Comparison of ENCODE assay signal across 18 cellular contexts in the genomic region with DNA sequence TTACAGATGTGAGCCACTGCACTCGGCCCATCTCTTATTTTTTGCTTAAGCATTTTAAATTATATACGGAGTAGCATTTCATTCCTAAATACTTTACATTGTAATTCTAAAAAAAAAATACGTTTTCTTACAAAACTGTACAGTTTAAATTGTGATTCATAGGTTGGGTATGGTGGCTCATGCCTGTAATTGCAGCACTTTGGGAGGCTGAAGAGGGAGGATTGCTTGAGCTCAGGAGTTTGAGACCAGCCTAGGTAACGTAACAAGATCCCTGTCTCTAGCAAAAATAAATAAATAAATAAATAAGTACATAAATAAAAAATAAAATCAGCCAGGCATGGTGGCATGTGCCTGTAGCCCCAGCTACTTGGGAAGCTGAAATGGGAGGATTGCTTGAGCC. TPM values are rescaled to one million over a fixed set of nuclear protein-coding genes. Genes with fewer than 3 reads are reported as not detected.
DNase-seq lines count a peak whose midpoint lies in the region; ATAC-seq, FAIRE-seq and TF ChIP-seq lines count a peak whose summit lies in the region.
"Had no signal": no experiment of that assay in that cellular context is flagged by ENCODE, and none has a peak within 500 bp of the region (broad histone marks: within the 10 kb centered on the region; RNA-seq: fewer than 3 reads in every experiment).

No MANE protein-coding gene starts in this region.

- no peak overlapping the region for H2BK20ac ChIP-seq in IMR-90 (ENCODE audit: low read depth, low read length)

- H3K27ac ChIP-seq in SK-N-SH (ENCODE audit: low read depth in 2 of 2, low read length in 1 of 2), result no peak overlapping the region
- H3K27ac ChIP-seq in IMR-90 (ENCODE audit: insufficient read depth, low read length), result no peak overlapping the region
- H3K27ac ChIP-seq in K562 (ENCODE audit: extremely low read depth, low read depth, low read length), result no peak overlapping the region
- no peak overlapping the region for H3K27ac ChIP-seq in trophoblast cell (ENCODE audit: low read depth, low read length)
- H3K27ac ChIP-seq: 22Rv1, BLaER1, HL-60 had no signal

- H3K18ac ChIP-seq in IMR-90 (ENCODE audit: low read depth, low read length), result no peak overlapping the region
- no peak overlapping the region for H3K18ac ChIP-seq in trophoblast cell (ENCODE audit: low read length)

- H3K4ac ChIP-seq in IMR-90 (ENCODE audit: low read depth, low read length), result no peak overlapping the region
- no peak overlapping the region for H3K4ac ChIP-seq in trophoblast cell (ENCODE audit: low read depth, low read length)

- H3K9me1 ChIP-seq in IMR-90 (ENCODE audit: insufficient read depth, low read length) (no peaks in the 10 kb centered on the region), K562 (ENCODE audit: control insufficient read depth, insufficient read depth, low read length) (no peaks in the 10 kb centered on the region)

- intact Hi-C loops in IMR-90 (cut with micrococcal nuclease), result no loop called here
- intact Hi-C loops in K562 (cut with micrococcal nuclease), result no loop called here

- H3K27me3 ChIP-seq in SK-N-SH (ENCODE audit: insufficient read depth), result no peaks in the 10 kb centered on the region
- no peaks in the 10 kb centered on the region for H3K27me3 ChIP-seq in IMR-90 (ENCODE audit: control insufficient read depth, insufficient read depth, low read length)
- no peaks in the 10 kb centered on the region for H3K27me3 ChIP-seq in K562 (ENCODE audit: control insufficient read depth in 2 of 2, insufficient read depth in 2 of 2, low read length in 2 of 2)
- no peaks in the 10 kb centered on the region for H3K27me3 ChIP-seq in trophoblast cell (ENCODE audit: insufficient read depth, low read length)
- H3K27me3 ChIP-seq: BLaER1 had no signal

- no peak overlapping the region for H2BK120ac ChIP-seq in IMR-90 (ENCODE audit: low read depth, low read length)
- H2BK120ac ChIP-seq in trophoblast cell (ENCODE audit: insufficient read depth, low read length, poor library complexity), result no peak overlapping the region

- H4K12ac ChIP-seq in trophoblast cell (ENCODE audit: low read depth, low read length), result no peak overlapping the region

- TF ChIP-seq EP300 in SK-N-SH (IDR thresholded peaks at IDR 0.05; ENCODE audit: borderline replicate concordance in 1 of 2, low read depth in 1 of 2, low read length in 1 of 2), result no peak
- TF ChIP-seq EP300 in K562 (IDR thresholded peaks at IDR 0.05; ENCODE audit: low read length), result no peak

- no peak overlapping the region for H2BK5ac ChIP-seq in IMR-90 (ENCODE audit: low read depth, low read length, poor library complexity, severe bottlenecking)
- H2BK5ac ChIP-seq in trophoblast cell (ENCODE audit: low read depth, low read length, poor library complexity), result no peak overlapping the region

- ATAC-seq in SK-N-SH treated with all-trans-retinoic acid at 6 μM for 48 hours (0 out of 3 replicates have a peak, but pooled peaks have one; percentile 30), IMR-90 (ENCODE audit: low read depth) (no peak), K562 (peak; percentile 47; the same call in 2 of the 3 replicates), HG02759 (IDR thresholded peaks at IDR 0.05; ENCODE audit: unreplicated experiment) (no peak)
- ATAC-seq: GM12878, GM23338 had no signal

- TF ChIP-seq RAD21 in SK-N-SH (IDR thresholded peaks at IDR 0.05; ENCODE audit: low read length), result no peak
- TF ChIP-seq RAD21 in IMR-90 (IDR thresholded peaks at IDR 0.05; ENCODE audit: low read length), result no peak
- no peak for TF ChIP-seq RAD21 in K562 (CRISPR knock-in tag; conservative IDR thresholded peaks at IDR 0.05 in 1 of 2, IDR thresholded peaks at IDR 0.05 in 1 of 2)

- H2AK9ac ChIP-seq in IMR-90 (replicated peaks; ENCODE audit: low read depth, low read length, poor library complexity), result no peak overlapping the region

- no peaks in the 10 kb centered on the region for H4K20me1 ChIP-seq in SK-N-SH (ENCODE audit: insufficient read depth)
- H4K20me1 ChIP-seq in IMR-90 (ENCODE audit: insufficient read depth, low read length), result no peaks in the 10 kb centered on the region
- no peaks in the 10 kb centered on the region for H4K20me1 ChIP-seq in K562 (replicated peaks; ENCODE audit: control insufficient read depth, insufficient read depth, low read length)
- H4K20me1 ChIP-seq: BLaER1 had no signal

- 74% methylated on average over 4 of the region's 4 CpGs for WGBS in SK-N-SH (ENCODE audit: low lambda C conversion rate)
- no CpG with 5 or more reads among the region's 4 CpGs for WGBS in IMR-90 (ENCODE audit: extremely low coverage in 2 of 2, insufficient read length in 1 of 2), 2 experiments
- 56% methylated on average over 4 of the region's 4 CpGs for WGBS in K562 (ENCODE audit: insufficient coverage, low coverage, missing lambda C conversion rate)
- no CpG with 5 or more reads among the region's 4 CpGs for WGBS in trophoblast cell (ENCODE audit: extremely low coverage, insufficient coverage, insufficient read length)

- no TSS peak for BruUV-seq in IMR-90 (replicated peaks; lab: Mats Ljungman, UMichigan)
- BruUV-seq in K562 (replicated peaks; lab: Mats Ljungman, UMichigan), result no TSS peak

- H3K14ac ChIP-seq in IMR-90 (replicated peaks; ENCODE audit: low read depth, low read length) (no peak overlapping the region), trophoblast cell (ENCODE audit: low read length) (no peak overlapping the region)

- no peak overlapping the region for H2AFZ ChIP-seq in SK-N-SH (ENCODE audit: low read depth)
- no peak overlapping the region for H2AFZ ChIP-seq in IMR-90 (replicated peaks; ENCODE audit: low read length, poor library complexity)
- H2AFZ ChIP-seq in K562 (ENCODE audit: low read depth, low read length), result no peak overlapping the region
- no peak overlapping the region for H2AFZ ChIP-seq in trophoblast cell (ENCODE audit: insufficient read depth, low read length, poor library complexity)
- H2AFZ ChIP-seq: GM23338 had no signal

- no peak overlapping the region for H2BK12ac ChIP-seq in trophoblast cell (ENCODE audit: low read length)

- no peaks in the 10 kb centered on the region for H3K36me3 ChIP-seq in SK-N-SH (replicated peaks in 1 of 2; ENCODE audit: control insufficient read depth in 1 of 2, insufficient read depth in 2 of 2, low read length in 1 of 2)
- H3K36me3 ChIP-seq in IMR-90 (ENCODE audit: control insufficient read depth, insufficient read depth, low read length), result no peaks in the 10 kb centered on the region
- peaks cover 4% of the 10 kb centered on the region; the same call in 1 of the 3 replicates for H3K36me3 ChIP-seq in K562 (ENCODE audit: control insufficient read depth, insufficient read depth, low read length)
- peaks cover 0 to 2% of the 10 kb centered on the region in 2 experiments for H3K36me3 ChIP-seq in trophoblast cell (ENCODE audit: control insufficient read depth in 1 of 2, insufficient read depth in 2 of 2, low read length in 2 of 2)

- no peak overlapping the region for H4K5ac ChIP-seq in IMR-90 (ENCODE audit: low read depth, low read length)

- H3K23ac ChIP-seq in IMR-90 (ENCODE audit: low read depth, low read length), result no peak overlapping the region
- H3K23ac ChIP-seq in trophoblast cell (ENCODE audit: low read length), result no peak overlapping the region

- H2AK5ac ChIP-seq in IMR-90 (ENCODE audit: low read depth, low read length) (no peak overlapping the region), trophoblast cell (ENCODE audit: low read length) (no peak overlapping the region)

- H3K79me1 ChIP-seq in IMR-90 (ENCODE audit: low read depth in 1 of 2, low read length in 2 of 2), result peaks cover 13 to 40% of the 10 kb centered on the region in 2 experiments
- H3K79me1 ChIP-seq in trophoblast cell (ENCODE audit: low read length), result peaks cover 3% of the 10 kb centered on the region

- H3K4me3 ChIP-seq in SK-N-SH (ENCODE audit: low read depth in 2 of 2, low read length in 1 of 2) (no peak overlapping the region), IMR-90 (ENCODE audit: insufficient read depth, low read depth, low read length) (no peak overlapping the region), K562 (no peak overlapping the region), trophoblast cell (ENCODE audit: low read depth, low read length) (no peak overlapping the region)
- H3K4me3 ChIP-seq: BLaER1, GM12878, GM23338 had no signal

- H4K91ac ChIP-seq in IMR-90 (ENCODE audit: insufficient read depth, low read depth, low read length) (no peak overlapping the region), trophoblast cell (ENCODE audit: low read depth, low read length) (no peak overlapping the region)

- no peak overlapping the region for H2BK15ac ChIP-seq in IMR-90 (ENCODE audit: low read depth, low read length)

- no peak for FAIRE-seq in K562 (lab: Jason Lieb, UNC)
- FAIRE-seq: GM12878 had no signal

- H4K8ac ChIP-seq in IMR-90 (ENCODE audit: low read depth in 2 of 2, low read length in 2 of 2) (no peak overlapping the region), trophoblast cell (ENCODE audit: low read depth, low read length) (no peak overlapping the region)

- no peak overlapping the region for H3K56ac ChIP-seq in IMR-90 (ENCODE audit: extremely low read depth, insufficient read depth, low read length)

- no peaks in the 10 kb centered on the region for H3K9me3 ChIP-seq in SK-N-SH
- 0 out of 2 replicates have a peak, but pooled peaks cover 3% of the 10 kb centered on the region for H3K9me3 ChIP-seq in IMR-90 (ENCODE audit: control insufficient read depth, insufficient read depth, low read length)
- H3K9me3 ChIP-seq in K562 (replicated peaks; ENCODE audit: control insufficient read depth, insufficient read depth, low read depth, low read length), result no peaks in the 10 kb centered on the region
- peaks cover 1% of the 10 kb centered on the region for H3K9me3 ChIP-seq in trophoblast cell (ENCODE audit: insufficient read depth, low read depth, low read length)
- H3K9me3 ChIP-seq: Caco-2 had no signal

- peaks cover 8% of the 10 kb centered on the region for H3F3A ChIP-seq in SK-N-SH (replicated peaks; ENCODE audit: insufficient read depth)

- in situ Hi-C loops in IMR-90 (cut with MboI; ENCODE audit: low sequenced_read_pairs), result no loop called here
- in situ Hi-C loops in K562 (cut with MboI), result no loop called here

- CTCF ChIA-PET in SK-N-SH (lab: Yijun Ruan, JAX), result interaction anchor here (1.4 kb wide), 2 partner anchors 23 to 25 kb away, joined by 4 to 7 read pairs; no protein-coding TSS in a partner anchor
- CTCF ChIA-PET in IMR-90 (lab: Yijun Ruan, JAX), result no interaction called here
- CTCF ChIA-PET in K562 (lab: Yijun Ruan, JAX; ENCODE audit: low intra/inter-chr PET ratio), result no interaction called here

- dilution Hi-C loops in IMR-90 (cut with HindIII; ENCODE audit: low sequenced_read_pairs, unreplicated experiment), result no loop called here

- peaks cover 79% of the 10 kb centered on the region for H3K79me2 ChIP-seq in SK-N-SH (ENCODE audit: insufficient read depth)
- H3K79me2 ChIP-seq in K562 (ENCODE audit: control insufficient read depth, insufficient read depth, low read length), result peaks cover 81% of the 10 kb centered on the region
- H3K79me2 ChIP-seq in trophoblast cell (ENCODE audit: control insufficient read depth, insufficient read depth, low read length, poor library complexity), result no peaks in the 10 kb centered on the region

- POLR2A ChIA-PET in SK-N-SH (lab: Yijun Ruan, JAX), result no interaction called here
- POLR2A ChIA-PET in IMR-90 (lab: Charles Lee; ENCODE audit: unreplicated experiment), result no interaction called here
- POLR2A ChIA-PET in K562 (lab: Yijun Ruan, JAX), result interaction anchor here (1.5 kb wide), 1 partner anchor 16 kb away, joined by 5 read pairs; no protein-coding TSS in a partner anchor

- TF ChIP-seq POLR2A in IMR-90 (IDR thresholded peaks at IDR 0.05; ENCODE audit: low read depth, low read length) (no peak), K562 (conservative IDR thresholded peaks at IDR 0.05) (no peak)

- H3K9ac ChIP-seq in SK-N-SH (no peak overlapping the region), IMR-90 (ENCODE audit: low read depth, low read length) (no peak overlapping the region), K562 (ENCODE audit: insufficient read depth in 1 of 2, low read depth in 2 of 2, low read length in 2 of 2) (no peak overlapping the region), trophoblast cell (ENCODE audit: low read length) (no peak overlapping the region)
- H3K9ac ChIP-seq: BLaER1 had no signal

- H3K9me2 ChIP-seq in SK-N-SH, result no peaks in the 10 kb centered on the region

- H3K4me2 ChIP-seq in SK-N-SH (no peak overlapping the region), IMR-90 (ENCODE audit: low read depth, low read length) (no peak overlapping the region), K562 (ENCODE audit: insufficient read depth, low read length) (no peak overlapping the region), trophoblast cell (ENCODE audit: low read length) (no peak overlapping the region)
- H3K4me2 ChIP-seq: BLaER1, GM23338 had no signal

- DNase-seq in SK-N-SH (no peak), IMR-90 (peak; percentile 26), K562 (ENCODE audit: extremely low read depth in 1 of 4, low spot score in 3 of 4) (no peak), trophoblast cell (peak; percentile 59 to 79), NCI-H1436 (lab: John Stamatoyannopoulos, UW) (no peak), Kasumi-1 (lab: John Stamatoyannopoulos, UW) (no peak)
- DNase-seq: AML-193; Caco-2; CD8-positive, alpha-beta memory T cell; DND-41; H7 had no signal

- H3K4me1 ChIP-seq in SK-N-SH (ENCODE audit: control insufficient read depth in 1 of 2, insufficient read depth in 2 of 2, low read depth in 1 of 2, low read length in 1 of 2) (no peaks in the 10 kb centered on the region), IMR-90 (ENCODE audit: control insufficient read depth, insufficient read depth, low read length) (no peaks in the 10 kb centered on the region), K562 (replicated peaks in 1 of 2; ENCODE audit: control insufficient read depth in 2 of 2, insufficient read depth in 2 of 2, low read length in 2 of 2) (no peaks in the 10 kb centered on the region), trophoblast cell (ENCODE audit: control insufficient read depth in 1 of 2, insufficient read depth in 2 of 2, low read length in 2 of 2) (no peaks in the 10 kb centered on the region)
- H3K4me1 ChIP-seq: Caco-2 had no signal

- TF ChIP-seq CTCF in SK-N-SH (IDR thresholded peaks at IDR 0.05), result no peak
- TF ChIP-seq CTCF in IMR-90 (conservative IDR thresholded peaks at IDR 0.05; ENCODE audit: low read depth, low read length), result no peak
- TF ChIP-seq CTCF in K562 (IDR thresholded peaks at IDR 0.05 in 2 of 3, conservative IDR thresholded peaks at IDR 0.05 in 1 of 3; ENCODE audit: insufficient read depth in 2 of 3, low read depth in 1 of 3, low read length in 3 of 3), result no peak

RNA-seq across cellular contexts. Expression of a gene that starts 24.7 kb away (rescaled TPM):
- polyA plus RNA-seq in SK-N-SH (2012; rRNA removed) (18.3 and 26.2 TPM in 2 replicates), IMR-90 (2012; rRNA removed) (21.6 and 25.3 TPM in 2 replicates), K562 (2011; rRNA removed) (61.7 and 87.9 TPM in 2 replicates), K562 (2014; fragmentation: Illumina TruSeq; extraction: Trizol) (68.8 and 81.8 TPM in 2 replicates), K562 (2014; fragmentation: Nextera tagmentation; extraction: Ambion mirVana) (10 to 100 TPM; 59.0 to 89.8 TPM), K562 (2014; rRNA removed) (79.5 and 82.1 TPM in 2 replicates)
- 24.7 and 29.8 TPM in 2 replicates for polyA plus RNA-seq in SK-N-SH (2012; cell fraction: cytosol; rRNA removed)
- polyA plus RNA-seq in SK-N-SH (2012; cell fraction: nucleus; rRNA removed), result 24.9 and 42.8 TPM in 2 replicates
- total RNA-seq in IMR-90 (2012; rRNA removed) (26.7 and 33.1 TPM in 2 replicates), K562 (2014; rRNA removed) (60.0 and 63.6 TPM in 2 replicates), K562 (2014; rRNA removed; fragmentation: Illumina TruSeq; extraction: Trizol) (92.1 and 99.9 TPM in 2 replicates), K562 (2015; rRNA removed; fragmentation: Illumina TruSeq; extraction: Trizol) (78.3 and 87.9 TPM in 2 replicates), K562 (2021) (52.6 and 65.2 TPM in 2 replicates)
- 3.6 and 8.4 TPM in 2 replicates for polyA plus RNA-seq in IMR-90 (2012; cell fraction: cytosol; rRNA removed)
- polyA plus RNA-seq in IMR-90 (2012; cell fraction: nucleus; rRNA removed; ENCODE audit: low replicate concordance), result 5.6 and 43.9 TPM in 2 replicates
- total RNA-seq in K562 (2011; cell fraction: chromatin; rRNA removed; ENCODE audit: low replicate concordance), result 145 and 291 TPM in 2 replicates
- 78.7 and 90.9 TPM in 2 replicates for total RNA-seq in K562 (2011; cell fraction: nucleolus; rRNA removed)
- 144 and 194 TPM in 2 replicates for total RNA-seq in K562 (2011; cell fraction: nucleoplasm; rRNA removed)
- 20.2 and 36.7 TPM in 2 replicates for polyA plus RNA-seq in K562 (2011; cell fraction: cytosol; rRNA removed)
- polyA plus RNA-seq in K562 (2011; cell fraction: nucleus; rRNA removed), result 52.8 and 66.0 TPM in 2 replicates
- 45.4 and 64.8 TPM in 2 replicates for polyA plus RNA-seq in K562 (2012)
- polyA minus RNA-seq in K562 (2011; rRNA and poly(A)+ RNA removed), result 77.0 and 80.4 TPM in 2 replicates
- 15.1 and 27.1 TPM in 2 replicates for polyA minus RNA-seq in K562 (2011; cell fraction: cytosol; rRNA and poly(A)+ RNA removed)
- 46.2 and 58.9 TPM in 2 replicates for polyA minus RNA-seq in K562 (2011; cell fraction: nucleus; rRNA and poly(A)+ RNA removed)
- 26.9 and 28.1 TPM in 2 replicates for polyA plus RNA-seq in trophoblast cell (2013)

Comparison
In these comparisons a context has a peak if more than half of its experiments do, and no peak if none do; other contexts are left out.
1. ATAC-seq: peak in SK-N-SH treated with all-trans-retinoic acid at 6 μM for 48 hours (single experiment) and K562 (single experiment); none in IMR-90 (single experiment) and HG02759 (single experiment).
2. DNase-seq: peak in IMR-90 (single experiment) and trophoblast cell (2 of 2); none in SK-N-SH (single experiment), K562 (0 of 4), NCI-H1436 (single experiment) and Kasumi-1 (0 of 2).